8 cellular contexts compared by ENCODE assay signal in the genomic region with DNA sequence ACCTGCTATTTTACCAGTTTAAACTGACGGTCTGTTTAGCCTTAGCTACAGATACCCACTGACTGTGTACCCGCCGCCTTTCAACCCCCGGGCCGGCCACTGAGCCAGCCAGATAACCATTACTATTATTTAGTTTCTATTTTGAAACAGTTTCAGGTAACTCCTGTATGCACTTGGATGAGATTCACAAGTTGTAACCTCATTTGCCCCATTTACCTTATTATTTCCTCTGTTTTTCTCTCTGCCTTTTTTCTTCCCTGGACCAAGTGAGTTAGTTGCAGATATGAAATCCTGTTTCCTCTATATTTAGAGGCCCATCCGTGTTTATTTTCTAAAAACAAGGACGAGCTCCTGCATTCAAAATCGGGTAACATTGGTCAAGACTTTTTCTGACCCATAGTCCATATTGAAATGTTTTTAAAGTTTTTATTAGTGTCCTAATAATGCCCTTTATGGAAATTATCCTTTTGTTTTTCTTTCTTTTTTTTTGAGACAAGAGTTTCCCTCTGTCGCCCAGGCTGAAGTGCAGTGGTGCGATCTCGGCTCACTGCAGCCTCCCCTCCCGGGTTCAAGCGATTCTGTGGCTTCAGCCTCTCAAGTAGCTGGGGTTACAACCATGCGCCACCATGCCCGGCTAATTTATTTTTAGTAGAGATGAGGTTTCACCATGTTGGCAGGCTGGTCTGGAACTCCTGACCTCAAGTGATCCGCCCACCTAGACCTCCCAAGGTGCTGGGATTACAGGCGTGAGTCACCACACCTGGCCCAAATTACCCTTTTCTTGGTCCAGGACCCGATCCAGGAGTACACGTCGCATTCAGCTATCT. TPM values are rescaled to one million over a fixed set of nuclear protein-coding genes. Genes with fewer than 3 reads are reported as not detected.
DNase-seq lines count a peak whose midpoint lies in the region; ATAC-seq and TF ChIP-seq lines count a peak whose summit lies in the region.

No MANE protein-coding gene starts in this region.

- no peak for TF ChIP-seq POLR2A in transverse colon (IDR thresholded peaks at IDR 0.05)

- no peaks in the 10 kb centered on the region for H3K36me3 Mint-ChIP-seq in activated naive CD4-positive, alpha-beta T cell treated with anti-CD3 and anti-CD28 coated beads, Interleukin-2, amount 50 U/mL, for 24 hours
- H3K36me3 Mint-ChIP-seq in activated naive CD4-positive, alpha-beta T cell treated with anti-CD3 and anti-CD28 coated beads, Interleukin-2, amount 50 U/mL, for 72 hours = peaks cover 0 to 14% of the 10 kb centered on the region in 2 donors

- no peak for TF ChIP-seq EP300 in transverse colon (IDR thresholded peaks at IDR 0.05; ENCODE audit: low read depth)

- intact Hi-C loops in transverse colon (cut with DNase I; ENCODE audit: low total_unique reads) = no loop called here

- in situ Hi-C loops in transverse colon (cut with MboI; ENCODE audit: low pct_ligation_motif_present in 1 of 4, low pct_unique_long_range_greater_than_20kb in 1 of 4, low sequenced_read_pairs in 3 of 4) = no loop called here

- no peak for TF ChIP-seq CTCF in transverse colon (IDR thresholded peaks at IDR 0.05)

- DNase-seq in activated naive CD4-positive, alpha-beta T cell treated with anti-CD3 and anti-CD28 coated beads, Interleukin-2, amount 50 U/mL, for 16 hours = no peak
- DNase-seq in activated naive CD4-positive, alpha-beta T cell treated with anti-CD3 and anti-CD28 coated beads, Interleukin-2, amount 50 U/mL, for 72 hours (ENCODE audit: low spot score in 2 of 2) = no peak
- DNase-seq in left kidney (ENCODE audit: low read depth, low spot score) (peak; percentile 54), transverse colon (no peak), DMS 273 treated with DMSO at 0.1 percent for 48 hours (lab: John Stamatoyannopoulos, UW) (no peak), NCI-H2171 treated with DMSO at 0.1 percent for 48 hours (lab: John Stamatoyannopoulos, UW) (no peak), NCI-H2227 (lab: John Stamatoyannopoulos, UW; ENCODE audit: unreplicated experiment) (no peak)

- 38 to 49% methylated on average over 19 to 20 of the region's 20 CpGs for WGBS in transverse colon (ENCODE audit: low coverage in 1 of 2), 2 donors

- peaks cover 0 to 12% (median 3%) of the 10 kb centered on the region in 4 donors for H3K36me3 ChIP-seq in transverse colon

- H3K9me3 Mint-ChIP-seq in activated naive CD4-positive, alpha-beta T cell treated with anti-CD3 and anti-CD28 coated beads, Interleukin-2, amount 50 U/mL, for 24 hours = no peaks in the 10 kb centered on the region
- no peaks in the 10 kb centered on the region for H3K9me3 Mint-ChIP-seq in activated naive CD4-positive, alpha-beta T cell treated with anti-CD3 and anti-CD28 coated beads, Interleukin-2, amount 50 U/mL, for 72 hours

- H3K4me1 Mint-ChIP-seq in activated naive CD4-positive, alpha-beta T cell treated with anti-CD3 and anti-CD28 coated beads, Interleukin-2, amount 50 U/mL, for 24 hours = peaks cover 39% of the 10 kb centered on the region

- peak overlapping the region; percentile 97 for H3K27ac Mint-ChIP-seq in activated naive CD4-positive, alpha-beta T cell treated with anti-CD3 and anti-CD28 coated beads, Interleukin-2, amount 50 U/mL, for 24 hours
- H3K27ac Mint-ChIP-seq in activated naive CD4-positive, alpha-beta T cell treated with anti-CD3 and anti-CD28 coated beads, Interleukin-2, amount 50 U/mL, for 72 hours = peak overlapping the region; percentile 96 to 97

- no peaks in the 10 kb centered on the region for H3K9me3 ChIP-seq in transverse colon

- peak overlapping the region; percentile 92 for H3K4me3 Mint-ChIP-seq in activated naive CD4-positive, alpha-beta T cell treated with anti-CD3 and anti-CD28 coated beads, Interleukin-2, amount 50 U/mL, for 24 hours

- H3K4me1 ChIP-seq in transverse colon = peaks cover 16 to 24% (median 20%) of the 10 kb centered on the region in 4 donors

- peak overlapping the region; percentile 95 to 97 (median 96) for H3K27ac ChIP-seq in transverse colon

- no peak for ATAC-seq in activated naive CD4-positive, alpha-beta T cell treated with anti-CD3 and anti-CD28 coated beads, Interleukin-2, amount 50 U/mL, for 72 hours

- H3K4me3 ChIP-seq in transverse colon = peak overlapping the region; percentile 43 to 73 (median 60)

- H3K27me3 Mint-ChIP-seq in activated naive CD4-positive, alpha-beta T cell treated with anti-CD3 and anti-CD28 coated beads, Interleukin-2, amount 50 U/mL, for 24 hours = no peaks in the 10 kb centered on the region

- H3K27me3 ChIP-seq in transverse colon = no peaks in the 10 kb centered on the region

RNA-seq across cellular contexts. Expression of a gene that starts 0.8 kb away (rescaled TPM):
- 10 to 100 TPM; 10.6 to 17.8 TPM for total RNA-seq in activated naive CD4-positive, alpha-beta T cell treated with anti-CD3 and anti-CD28 coated beads, Interleukin-2, amount 50 U/mL, for 72 hours
- total RNA-seq in transverse colon = 10 to 100 TPM in 3 of 4 donors, 1 to 10 TPM in 1; 9.1 to 38.5 (median 17.0) TPM

RNA-seq across cellular contexts. Expression of a gene that starts 25.0 kb away (rescaled TPM):
- total RNA-seq in activated naive CD4-positive, alpha-beta T cell treated with anti-CD3 and anti-CD28 coated beads, Interleukin-2, amount 50 U/mL, for 72 hours = 100 to 1,000 TPM in 1 of 2 donors, 10 to 100 TPM in 1; 72.9 to 168 TPM
- 10 to 100 TPM; 14.1 to 89.4 (median 39.5) TPM for total RNA-seq in transverse colon

RNA-seq across cellular contexts. Expression of a gene that starts 25.5 kb away (rescaled TPM):
- total RNA-seq in activated naive CD4-positive, alpha-beta T cell treated with anti-CD3 and anti-CD28 coated beads, Interleukin-2, amount 50 U/mL, for 72 hours = 10 to 100 TPM; 22.5 to 30.1 TPM
- 100 to 1,000 TPM in 1 of 4 donors, 10 to 100 TPM in 3; 70.3 to 104 (median 81.8) TPM for total RNA-seq in transverse colon

RNA-seq across cellular contexts. Expression of a gene that starts 34.6 kb away (rescaled TPM):
- total RNA-seq in activated naive CD4-positive, alpha-beta T cell treated with anti-CD3 and anti-CD28 coated beads, Interleukin-2, amount 50 U/mL, for 72 hours = 10 to 100 TPM; 34.4 to 48.1 TPM
- total RNA-seq in transverse colon = 10 to 100 TPM; 66.6 to 83.1 (median 72.8) TPM

RNA-seq across cellular contexts. Expression of a gene that starts 39.9 kb away (rescaled TPM):
- under 1 TPM in 1 of 2 donors, not detected in 1; 0.14 TPM for total RNA-seq in activated naive CD4-positive, alpha-beta T cell treated with anti-CD3 and anti-CD28 coated beads, Interleukin-2, amount 50 U/mL, for 72 hours
- under 1 TPM in 1 of 4 donors, not detected in 3; 0.14 TPM for total RNA-seq in transverse colon
